In the genomic region with DNA sequence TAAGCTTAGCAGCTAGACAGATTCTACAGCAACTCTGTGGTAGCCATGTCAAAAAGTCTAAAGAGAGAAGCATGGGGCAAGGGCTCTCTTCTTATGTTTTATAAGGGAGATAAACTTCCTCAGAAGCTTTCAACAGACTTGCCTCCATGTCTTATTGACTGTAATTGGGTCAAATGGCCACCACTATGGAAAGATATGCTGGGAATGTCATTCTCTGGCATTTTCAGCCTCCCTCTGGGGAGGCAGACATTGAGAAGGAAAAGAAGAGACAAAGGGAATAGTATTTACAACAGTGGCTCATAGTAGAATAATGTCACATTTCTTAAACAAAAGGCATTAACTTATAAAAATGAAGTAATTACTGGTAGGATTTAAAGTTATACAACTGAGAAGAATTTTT, we compare ENCODE assay signal across 29 cellular contexts.
"Had no signal": no experiment of that assay in that cellular context is flagged by ENCODE, and none has a peak within 500 bp of the region (broad histone marks: within the 10 kb centered on the region; RNA-seq: fewer than 3 reads in every experiment).

No MANE protein-coding gene starts in this region.

- H3K4me1 ChIP-seq: esophagus muscularis mucosa, foreskin keratinocyte, gastrocnemius medialis had no signal

- DNase-seq: activated CD4-positive, alpha-beta memory T cell treated with anti-CD3 and anti-CD28 coated beads, Interleukin-2, amount 10 ng/mL, durations not matched to agents 7 days and 5 days; activated CD4-positive, alpha-beta T cell treated with anti-CD3 and anti-CD28 coated beads for 1 hour; activated CD4-positive, alpha-beta T cell treated with anti-CD3 and anti-CD28 coated beads for 4 hours; activated CD4-positive, alpha-beta T cell treated with anti-CD3 and anti-CD28 coated beads, Interleukin-2, amount 10 ng/mL, durations not matched to agents 7 days and 5 days; activated CD4-positive, alpha-beta T cell treated with anti-CD3 and anti-CD28 coated beads, Interleukin-2, amount 50 U/mL, for 4 hours; activated effector memory CD4-positive, alpha-beta T cell treated with Interleukin-2 at 50 U/mL for 16 hours; activated gamma-delta T cell treated with Interleukin-2 at 50 U/mL for 16 hours; activated naive CD4-positive, alpha-beta T cell treated with anti-CD3 and anti-CD28 coated beads, Interleukin-2, amount 50 U/mL, for 16 hours; activated naive CD4-positive, alpha-beta T cell treated with Interleukin-2 at 50 U/mL for 16 hours; activated T-cell treated with anti-CD3 and anti-CD28 coated beads, Interleukin-2, amount 50 U/mL, for 4 hours; amniotic stem cell; anterior cingulate cortex; brain microvascular endothelial cell; cortex of kidney; dermis blood vessel endothelial cell; effector CD4-positive, alpha-beta T cell; effector memory CD8-positive, alpha-beta T cell; erythroblast; foreskin keratinocyte; gastrocnemius medialis; glutamatergic neuron; T-helper 2 cell had no signal

- FAIRE-seq: astrocyte, bronchial epithelial cell, colon had no signal

- H3K4me1 Mint-ChIP-seq: activated CD4-positive, alpha-beta memory T cell treated with anti-CD3 and anti-CD28 coated beads, Interleukin-2, amount 10 ng/mL, durations not matched to agents 7 days and 5 days; activated CD4-positive, alpha-beta T cell treated with anti-CD3 and anti-CD28 coated beads, Interleukin-2, amount 10 ng/mL, durations not matched to agents 7 days and 5 days; activated T-helper 17 cell treated with anti-CD3 and anti-CD28 coated beads, Interleukin-2, amount 50 U/mL, for 72 hours; central memory CD8-positive, alpha-beta T cell had no signal

- H3K4me3 Mint-ChIP-seq: activated CD4-positive, alpha-beta memory T cell treated with anti-CD3 and anti-CD28 coated beads, Interleukin-2, amount 10 ng/mL, durations not matched to agents 7 days and 5 days; activated CD4-positive, alpha-beta T cell treated with anti-CD3 and anti-CD28 coated beads, Interleukin-2, amount 10 ng/mL, durations not matched to agents 7 days and 5 days; activated naive CD8-positive, alpha-beta T cell; activated T-cell treated with anti-CD3 and anti-CD28 coated beads, Interleukin-2, amount 50 U/mL, for 4 hours; activated T-helper 17 cell treated with anti-CD3 and anti-CD28 coated beads, Interleukin-2, amount 50 U/mL, for 72 hours; central memory CD8-positive, alpha-beta T cell; effector memory CD8-positive, alpha-beta T cell had no signal

- ATAC-seq: activated T-cell treated with anti-CD3 and anti-CD28 coated beads, Interleukin-2, amount 50 U/mL, for 4 hours; activated T-helper 17 cell treated with anti-CD3 and anti-CD28 coated beads, Interleukin-2, amount 50 U/mL, for 72 hours; effector memory CD8-positive, alpha-beta T cell; foreskin keratinocyte; gastrocnemius medialis had no signal

- H3K36me3 Mint-ChIP-seq: activated naive CD8-positive, alpha-beta T cell had no signal

- H3K36me3 ChIP-seq: brain microvascular endothelial cell, esophagus muscularis mucosa, gastrocnemius medialis had no signal

- H3K9me3 ChIP-seq: esophagus muscularis mucosa, gastrocnemius medialis had no signal

- H3K27me3 Mint-ChIP-seq: activated CD4-positive, alpha-beta memory T cell treated with anti-CD3 and anti-CD28 coated beads, Interleukin-2, amount 10 ng/mL, durations not matched to agents 7 days and 5 days; activated CD4-positive, alpha-beta T cell treated with anti-CD3 and anti-CD28 coated beads, Interleukin-2, amount 10 ng/mL, durations not matched to agents 7 days and 5 days; activated naive CD8-positive, alpha-beta T cell; activated T-helper 17 cell treated with anti-CD3 and anti-CD28 coated beads, Interleukin-2, amount 50 U/mL, for 72 hours; central memory CD8-positive, alpha-beta T cell; effector memory CD8-positive, alpha-beta T cell had no signal

- H3K4me3 ChIP-seq: esophagus muscularis mucosa, gastrocnemius medialis had no signal

- H3K9me3 Mint-ChIP-seq: activated CD4-positive, alpha-beta T cell treated with anti-CD3 and anti-CD28 coated beads, Interleukin-2, amount 10 ng/mL, durations not matched to agents 7 days and 5 days had no signal

- H3K27ac ChIP-seq: brain microvascular endothelial cell, esophagus muscularis mucosa, foreskin keratinocyte, gastrocnemius medialis had no signal

- H3K27ac Mint-ChIP-seq: activated CD4-positive, alpha-beta memory T cell treated with anti-CD3 and anti-CD28 coated beads, Interleukin-2, amount 10 ng/mL, durations not matched to agents 7 days and 5 days; activated CD4-positive, alpha-beta T cell treated with anti-CD3 and anti-CD28 coated beads, Interleukin-2, amount 10 ng/mL, durations not matched to agents 7 days and 5 days; activated naive CD8-positive, alpha-beta T cell; activated T-helper 17 cell treated with anti-CD3 and anti-CD28 coated beads, Interleukin-2, amount 50 U/mL, for 72 hours; effector memory CD8-positive, alpha-beta T cell had no signal

- H3K27me3 ChIP-seq: brain microvascular endothelial cell, esophagus muscularis mucosa, foreskin keratinocyte, gastrocnemius medialis had no signal
